In genomic region chr3:9916734-9917680, GRCh38 we compare ENCODE assay signal across 8 cellular contexts. TPM values are rescaled to one million over a fixed set of nuclear protein-coding genes. Genes with fewer than 3 reads are reported as not detected.
DNase-seq lines count a peak whose midpoint lies in the region; ATAC-seq and TF ChIP-seq lines count a peak whose summit lies in the region.

Gene IL17RC (plus strand): TSS chr3:9917098. CDS start chr3:9917316, 218 bp downstream.

- CTCF ChIA-PET in HCT116 (lab: Charles Lee) = interaction anchor here (0.9 to 1.1 kb wide), 2 partner anchors 16 to 30 kb away, joined by 3 to 6 read pairs; partner anchors contain the start of gene CRELD1

- peak; percentile 89 for DNase-seq in AG08396 (ENCODE audit: low spot score)
- DNase-seq in HCT116 (ENCODE audit: low read depth, low spot score) = peak; percentile 72
- DNase-seq in NT2/D1 (ENCODE audit: low read depth, low spot score) = peak; percentile 63
- peak; percentile 53 for DNase-seq in activated naive CD8-positive, alpha-beta T cell treated with anti-CD3 and anti-CD28 coated beads, Interleukin-2, amount 50 U/mL, for 24 hours
- DNase-seq in glomerular endothelial cell (ENCODE audit: extremely low read depth, low read depth, low spot score) = no peak
- DNase-seq in neural crest cell (ENCODE audit: low read depth, low spot score) = peak; percentile 27
- DNase-seq in upper lobe of right lung = peak; percentile 92

- H3K4me1 ChIP-seq in HCT116 (ENCODE audit: control insufficient read depth in 1 of 2, insufficient read depth in 2 of 2, low read length in 2 of 2) (peaks cover 6 to 18% of the 10 kb centered on the region in 2 experiments; a peak in 3 of 4 replicates), NT2/D1 (ENCODE audit: insufficient read depth, insufficient read length) (peaks cover 22% of the 10 kb centered on the region), upper lobe of right lung (peaks cover 39% of the 10 kb centered on the region)

- H3K4me1 Mint-ChIP-seq in activated naive CD8-positive, alpha-beta T cell treated with anti-CD3 and anti-CD28 coated beads, Interleukin-2, amount 50 U/mL, for 24 hours = peaks cover 18% of the 10 kb centered on the region
- H3K4me1 Mint-ChIP-seq in neural crest cell = peaks cover 13% of the 10 kb centered on the region

- TF ChIP-seq CTCF in HCT116 (IDR thresholded peaks at IDR 0.05 in 2 of 3, conservative IDR thresholded peaks at IDR 0.05 in 1 of 3; ENCODE audit: borderline replicate concordance in 1 of 3, insufficient read depth in 1 of 3, low read depth in 2 of 3, low read length in 2 of 3) = no peak
- no peak for TF ChIP-seq CTCF in neural crest cell (conservative IDR thresholded peaks at IDR 0.05)
- no peak for TF ChIP-seq CTCF in upper lobe of right lung (IDR thresholded peaks at IDR 0.05)

- peak within 1 kb of the TSS; percentile 50 to 63 for H3K4me3 ChIP-seq in HCT116 (replicated peaks in 1 of 2; ENCODE audit: low read depth in 1 of 2, low read length in 2 of 2)
- peak within 1 kb of the TSS; percentile 81 for H3K4me3 ChIP-seq in NT2/D1 (ENCODE audit: insufficient read length, low read depth)
- H3K4me3 ChIP-seq in upper lobe of right lung = peak within 1 kb of the TSS; percentile 57

- POLR2A ChIA-PET in HCT116 (lab: Charles Lee) = interaction anchor here (0.8 to 1.2 kb wide), 2 partner anchors 13 to 19 kb away, joined by 3 read pairs; no protein-coding TSS in a partner anchor

- RAD21 ChIA-PET in HCT116 (lab: Charles Lee; ENCODE audit: low non-redundant PET in 1 of 2, low total read pairs in 2 of 2, uncharacterized antibody in 2 of 2, unreplicated experiment in 2 of 2) = no interaction called here

- ATAC-seq in HCT116 (peak; percentile 97), upper lobe of right lung (peak; percentile 88), GM21723 (IDR thresholded peaks at IDR 0.05; ENCODE audit: unreplicated experiment) (no peak)
- ATAC-seq in activated naive CD8-positive, alpha-beta T cell treated with anti-CD3 and anti-CD28 coated beads, Interleukin-2, amount 50 U/mL, for 24 hours = peak; percentile 76

- H3K27me3 ChIP-seq in HCT116 (ENCODE audit: insufficient read depth, low read length) = no peaks in the 10 kb centered on the region
- peaks cover 11% of the 10 kb centered on the region for H3K27me3 ChIP-seq in NT2/D1 (ENCODE audit: insufficient read depth, insufficient read length)
- no peaks in the 10 kb centered on the region for H3K27me3 ChIP-seq in upper lobe of right lung

- H3K4me3 Mint-ChIP-seq in activated naive CD8-positive, alpha-beta T cell treated with anti-CD3 and anti-CD28 coated beads, Interleukin-2, amount 50 U/mL, for 24 hours = peak within 1 kb of the TSS; percentile 68
- H3K4me3 Mint-ChIP-seq in neural crest cell = peak within 1 kb of the TSS; percentile 84

- H3K9ac ChIP-seq in HCT116 (ENCODE audit: low read length) = peak within 1 kb of the TSS; percentile 63
- peak within 1 kb of the TSS; percentile 95 for H3K9ac ChIP-seq in NT2/D1 (ENCODE audit: insufficient read length, low read depth)

- peaks cover 3% of the 10 kb centered on the region for H3K27me3 Mint-ChIP-seq in activated naive CD8-positive, alpha-beta T cell treated with anti-CD3 and anti-CD28 coated beads, Interleukin-2, amount 50 U/mL, for 24 hours
- H3K27me3 Mint-ChIP-seq in neural crest cell (ENCODE audit: low read depth) = no peaks in the 10 kb centered on the region

- no peak for TF ChIP-seq POLR2A in HCT116 (IDR thresholded peaks at IDR 0.05; ENCODE audit: borderline replicate concordance, extremely low read depth, insufficient read depth, insufficient read length)

- H3K9me3 Mint-ChIP-seq in activated naive CD8-positive, alpha-beta T cell treated with anti-CD3 and anti-CD28 coated beads, Interleukin-2, amount 50 U/mL, for 24 hours = no peaks in the 10 kb centered on the region
- no peaks in the 10 kb centered on the region for H3K9me3 Mint-ChIP-seq in neural crest cell

- H3K36me3 Mint-ChIP-seq in activated naive CD8-positive, alpha-beta T cell treated with anti-CD3 and anti-CD28 coated beads, Interleukin-2, amount 50 U/mL, for 24 hours (ENCODE audit: low read depth) = no peaks in the 10 kb centered on the region
- H3K36me3 Mint-ChIP-seq in neural crest cell (ENCODE audit: low read depth) = no peaks in the 10 kb centered on the region

- no peak within 1 kb of the TSS for H2AFZ ChIP-seq in HCT116 (ENCODE audit: low read depth, low read length, poor library complexity, severe bottlenecking)

- H3K27ac ChIP-seq in HCT116 (ENCODE audit: low read depth, low read length) = peak within 1 kb of the TSS; percentile 14; the same call in 1 of the 2 replicates
- peak within 1 kb of the TSS; percentile 71 for H3K27ac ChIP-seq in upper lobe of right lung

- H3K79me2 ChIP-seq in HCT116 (ENCODE audit: insufficient read depth, low read length) = no peaks in the 10 kb centered on the region

- H4K20me1 ChIP-seq in HCT116 (ENCODE audit: insufficient read depth) = no peaks in the 10 kb centered on the region

- H3K4me2 ChIP-seq in HCT116 (ENCODE audit: low read length) = peak within 1 kb of the TSS; percentile 92

- intact Hi-C loops in HCT116 (cut with micrococcal nuclease) (no loop called here), upper lobe of right lung (cut with DNase I) (no loop called here)

- no peaks in the 10 kb centered on the region for H3K9me2 ChIP-seq in HCT116 (ENCODE audit: insufficient read depth)

- peak within 1 kb of the TSS; percentile 59 for H3K27ac Mint-ChIP-seq in activated naive CD8-positive, alpha-beta T cell treated with anti-CD3 and anti-CD28 coated beads, Interleukin-2, amount 50 U/mL, for 24 hours
- peak within 1 kb of the TSS; percentile 75 for H3K27ac Mint-ChIP-seq in neural crest cell (ENCODE audit: unreplicated experiment)

- no peak for TF ChIP-seq RAD21 in HCT116 (IDR thresholded peaks at IDR 0.05; ENCODE audit: low read depth)

- BruUV-seq in HCT116 (replicated peaks; lab: Mats Ljungman, UMichigan) = TSS peak; percentile 69

- H3K9me3 ChIP-seq in HCT116 (ENCODE audit: control insufficient read depth in 1 of 2, insufficient read depth in 1 of 2, low read depth in 1 of 2, low read length in 2 of 2) (no peaks in the 10 kb centered on the region), NT2/D1 (ENCODE audit: insufficient read depth, low read length) (peaks cover 4% of the 10 kb centered on the region; the same call in 1 of the 2 replicates), upper lobe of right lung (no peaks in the 10 kb centered on the region)

- H3K36me3 ChIP-seq in HCT116 (ENCODE audit: control insufficient read depth in 1 of 2, insufficient read depth in 2 of 2, low read length in 2 of 2) (no peaks in the 10 kb centered on the region), NT2/D1 (ENCODE audit: insufficient read depth, insufficient read length, low read length) (no peaks in the 10 kb centered on the region), upper lobe of right lung (no peaks in the 10 kb centered on the region)

TF ChIP-seq in HCT116, 20 proteins besides CTCF, POLR2A, EP300 and RAD21:
- no peak for TF ChIP-seq CEBPB (IDR thresholded peaks at IDR 0.05; ENCODE audit: low read depth)
- no peak for TF ChIP-seq SRF (IDR thresholded peaks at IDR 0.05; ENCODE audit: low read depth)
- no peak for TF ChIP-seq ZBTB33 (IDR thresholded peaks at IDR 0.05; ENCODE audit: extremely low read depth, insufficient replicate concordance, low read length)
- no peak for TF ChIP-seq FOSL1 (IDR thresholded peaks at IDR 0.05; ENCODE audit: low read depth)
- TF ChIP-seq POLR2AphosphoS5 (IDR thresholded peaks at IDR 0.05; ENCODE audit: low read depth, low read length) = peak; percentile 76
- no peak for TF ChIP-seq SIN3A (IDR thresholded peaks at IDR 0.05; ENCODE audit: low read depth)
- no peak for TF ChIP-seq EZH2 (IDR thresholded peaks at IDR 0.05)
- TF ChIP-seq ATF3 (IDR thresholded peaks at IDR 0.05) = no peak
- no peak for TF ChIP-seq EZH2phosphoT487 (IDR thresholded peaks at IDR 0.05; ENCODE audit: borderline replicate concordance)
- TF ChIP-seq ZFX (IDR thresholded peaks at IDR 0.05) = peak; percentile 44; the same call in 1 of the 2 replicates
- TF ChIP-seq ZNF274 (IDR thresholded peaks at IDR 0.05; ENCODE audit: low read depth, low read length) = no peak
- TF ChIP-seq JUND (IDR thresholded peaks at IDR 0.05) = no peak
- no peak for TF ChIP-seq YY1 (IDR thresholded peaks at IDR 0.05; ENCODE audit: extremely low read depth, insufficient replicate concordance, low read depth, low read length)
- no peak; the same call in 1 of the 2 replicates for TF ChIP-seq SP1 (IDR thresholded peaks at IDR 0.05; ENCODE audit: low read depth)
- TF ChIP-seq CBX3 (IDR thresholded peaks at IDR 0.05; ENCODE audit: low read depth) = no peak

RNA-seq across cellular contexts. Expression of gene IL17RC, which starts in this region (rescaled TPM):
- total RNA-seq in HCT116 (2021; ENCODE audit: unreplicated experiment) (17.6 TPM), glomerular endothelial cell (22.1 and 26.1 TPM in 2 replicates), neural crest cell (6.0 and 7.3 TPM in 2 replicates), upper lobe of right lung (26.9 TPM)
- 12.5 and 14.5 TPM in 2 replicates for polyA plus RNA-seq in HCT116 (2012)
